In the genomic region with DNA sequence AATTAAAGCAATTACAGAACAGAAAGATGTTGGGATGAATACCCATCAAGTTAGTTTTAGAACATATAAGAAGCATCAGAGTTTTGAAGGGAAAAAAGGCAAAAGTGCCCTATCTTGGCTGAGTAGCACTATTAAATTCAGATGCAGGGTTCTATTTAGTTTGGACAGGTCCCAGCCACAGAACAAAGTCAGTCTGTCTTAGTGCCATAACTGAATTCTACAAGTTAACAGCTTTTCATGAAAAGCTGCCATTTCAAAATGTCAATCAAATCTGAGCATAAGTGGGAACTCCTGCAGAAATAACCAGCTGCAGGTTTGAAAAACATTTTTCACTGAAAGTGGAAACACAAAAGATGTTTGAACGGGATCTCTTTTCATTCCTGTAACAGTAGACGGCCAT, we compare ENCODE assay signal across 14 cellular contexts.
"Had no signal": no experiment of that assay in that cellular context is flagged by ENCODE, and none has a peak within 500 bp of the region (broad histone marks: within the 10 kb centered on the region; RNA-seq: fewer than 3 reads in every experiment).

No MANE protein-coding gene starts in this region.

- H3K9me3 ChIP-seq: ovary had no signal

- H3K4me3 ChIP-seq: ovary had no signal

- H3K36me3 ChIP-seq: ovary had no signal

- H3K9me3 Mint-ChIP-seq: activated B cell treated with CpG ODN at 0.5 μM for 24 hours; activated naive CD4-positive, alpha-beta T cell treated with anti-CD3 and anti-CD28 coated beads, Interleukin-2, amount 50 U/mL, for 24 hours; neural crest cell had no signal

- H3K27me3 Mint-ChIP-seq: activated B cell treated with CpG ODN at 0.5 μM for 24 hours; activated naive CD4-positive, alpha-beta T cell treated with anti-CD3 and anti-CD28 coated beads, Interleukin-2, amount 50 U/mL, for 24 hours had no signal

- H3K4me3 Mint-ChIP-seq: activated B cell treated with CpG ODN at 0.5 μM for 24 hours; activated naive CD4-positive, alpha-beta T cell treated with anti-CD3 and anti-CD28 coated beads, Interleukin-2, amount 50 U/mL, for 24 hours; neural crest cell had no signal

- H3K4me1 Mint-ChIP-seq: activated B cell treated with CpG ODN at 0.5 μM for 24 hours; activated naive CD4-positive, alpha-beta T cell treated with anti-CD3 and anti-CD28 coated beads, Interleukin-2, amount 50 U/mL, for 24 hours had no signal

- H3K27me3 ChIP-seq: ovary had no signal

- H3K27ac Mint-ChIP-seq: activated B cell treated with CpG ODN at 0.5 μM for 24 hours; activated naive CD4-positive, alpha-beta T cell treated with anti-CD3 and anti-CD28 coated beads, Interleukin-2, amount 50 U/mL, for 24 hours had no signal

- H3K27ac ChIP-seq: ovary had no signal

- DNase-seq: activated B cell treated with CpG ODN at 0.5 μM for 24 hours; activated CD4-positive, alpha-beta T cell treated with anti-CD3 and anti-CD28 coated beads, Interleukin-2, amount 50 U/mL, for 1 hour; cerebellar nuclear complex; dermis blood vessel endothelial cell; erythroblast; hypothalamus; kidney glomerular epithelial cell; mesendoderm; ovary; stimulated activated CD4-positive, alpha-beta T cell treated with anti-CD3 and anti-CD28 coated beads, Interleukin-2, amount 100 ng/mL, for 48 hours; stimulated activated naive CD4-positive, alpha-beta T cell treated with Interleukin-2 at 50 U/mL for 16 hours; trophoblast cell had no signal
